6 cellular contexts compared by ENCODE assay signal in the genomic region with DNA sequence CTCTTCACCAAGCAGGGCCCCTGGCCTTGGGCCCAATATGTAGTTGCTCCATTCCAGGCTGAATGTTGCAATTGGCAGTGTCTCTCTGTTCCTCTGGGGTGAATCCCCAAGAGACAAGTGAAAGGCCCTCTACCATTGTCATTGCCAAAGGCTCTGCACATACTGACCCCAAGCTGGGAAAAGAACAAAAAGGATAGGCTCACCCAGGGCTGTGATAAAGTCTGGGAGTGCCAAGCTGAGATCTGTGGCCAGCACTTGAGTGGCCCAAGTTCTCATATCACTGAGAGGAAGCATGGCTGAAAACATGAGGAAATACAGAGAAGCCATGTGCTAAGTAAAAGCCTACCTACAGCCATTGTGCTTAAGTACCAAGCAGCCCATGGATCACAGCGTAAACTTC.
"Had no signal": no experiment of that assay in that cellular context is flagged by ENCODE, and none has a peak within 500 bp of the region (broad histone marks: within the 10 kb centered on the region; RNA-seq: fewer than 3 reads in every experiment).

No MANE protein-coding gene starts in this region.

- H3K4me3 Mint-ChIP-seq: H9, IgD-negative memory B cell had no signal

- H3K36me3 Mint-ChIP-seq: IgD-negative memory B cell had no signal

- H3K27ac Mint-ChIP-seq: IgD-negative memory B cell had no signal

- H3K4me1 Mint-ChIP-seq: H9, IgD-negative memory B cell had no signal

- DNase-seq: GOT3, H9, HCEC 1CT had no signal

- FAIRE-seq: H54, HTR-8/SVneo had no signal

- H3K27me3 Mint-ChIP-seq: IgD-negative memory B cell had no signal
